ENCODE assay signal across 1 cellular context in genomic region chr12:64828713-64829112, GRCh38.
TF ChIP-seq lines count a peak whose summit lies in the region.

No MANE protein-coding gene starts in this region.

TF ChIP-seq in GM12878, 131 proteins besides CTCF, POLR2A, EP300 and RAD21 (continued from another document):
- TF ChIP-seq ATF2 (IDR thresholded peaks at IDR 0.05; ENCODE audit: low read length) (no peak), USF1 (IDR thresholded peaks at IDR 0.05; ENCODE audit: borderline replicate concordance, extremely low read length, insufficient read depth, low read depth, low read length) (no peak), WRNIP1 (IDR thresholded peaks at IDR 0.05; ENCODE audit: borderline replicate concordance, low read depth, low read length) (no peak), RFX5 (IDR thresholded peaks at IDR 0.05; ENCODE audit: low read depth, low read length) (no peak), SPI1 (IDR thresholded peaks at IDR 0.05; ENCODE audit: borderline replicate concordance, insufficient read depth, low read depth, low read length) (no peak), BMI1 (IDR thresholded peaks at IDR 0.05; ENCODE audit: borderline replicate concordance) (no peak), TCF3 (IDR thresholded peaks at IDR 0.05; ENCODE audit: borderline replicate concordance, insufficient read depth, low read depth, low read length) (no peak), JUNB (IDR thresholded peaks at IDR 0.05) (no peak), ETV6 (conservative IDR thresholded peaks at IDR 0.05 in 1 of 2, IDR thresholded peaks at IDR 0.05 in 1 of 2; ENCODE audit: borderline replicate concordance in 1 of 2, low read depth in 1 of 2) (no peak), BCL3 (IDR thresholded peaks at IDR 0.05; ENCODE audit: borderline replicate concordance, insufficient read depth, low read depth, low read length, poor library complexity, severe bottlenecking) (no peak), PKNOX1 (IDR thresholded peaks at IDR 0.05) (no peak), MYC (IDR thresholded peaks at IDR 0.05; ENCODE audit: insufficient read depth, insufficient read length, insufficient replicate concordance, low read length, severe bottlenecking) (no peak), YY1 (IDR thresholded peaks at IDR 0.05; ENCODE audit: low read depth, low read length) (no peak), NFIC (IDR thresholded peaks at IDR 0.05; ENCODE audit: low read depth, low read length) (no peak)
